ENCODE assay signal across 10 cellular contexts in the genomic region with DNA sequence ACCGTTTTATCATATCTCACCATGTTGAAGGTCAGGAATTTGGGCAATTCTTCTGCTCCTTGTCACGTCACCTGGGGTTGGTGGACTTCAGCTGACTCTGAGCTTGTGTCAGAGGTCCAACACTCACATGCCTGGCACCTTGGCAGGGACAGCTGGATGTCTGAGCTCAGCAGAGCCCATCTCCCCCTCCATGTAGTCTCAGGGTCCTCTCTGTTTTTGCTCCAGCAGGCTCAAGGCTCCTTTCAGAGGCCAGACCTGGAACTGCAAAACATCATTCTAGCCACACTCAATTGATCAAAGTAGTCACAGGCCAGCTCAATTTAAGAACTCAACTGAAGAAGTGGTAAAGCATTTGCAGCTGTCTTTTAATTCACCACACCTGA. TPM values are rescaled to one million over a fixed set of nuclear protein-coding genes. Genes with fewer than 3 reads are reported as not detected.
DNase-seq lines count a peak whose midpoint lies in the region; ATAC-seq and TF ChIP-seq lines count a peak whose summit lies in the region.
"Had no signal": no experiment of that assay in that cellular context is flagged by ENCODE, and none has a peak within 500 bp of the region (broad histone marks: within the 10 kb centered on the region; RNA-seq: fewer than 3 reads in every experiment).

No MANE protein-coding gene starts in this region.

- H3K36me3 ChIP-seq in brain microvascular endothelial cell (replicated peaks) = no peaks in the 10 kb centered on the region

- H3K9me3 Mint-ChIP-seq in endothelial cell (ENCODE audit: unreplicated experiment) = no peaks in the 10 kb centered on the region

- no peak overlapping the region for H3K27ac ChIP-seq in brain microvascular endothelial cell

- DNase-seq in brain microvascular endothelial cell (no peak), retinal pigment epithelial cell (ENCODE audit: low read depth) (no peak), endothelial cell (ENCODE audit: low spot score) (no peak)
- DNase-seq in activated CD4-positive, alpha-beta T cell treated with anti-CD3 and anti-CD28 coated beads for 48 hours = no peak
- DNase-seq: NCI-H1417 treated with DMSO at 0.1 percent for 48 hours, NCI-H526 had no signal

- H3K27me3 Mint-ChIP-seq in endothelial cell (ENCODE audit: unreplicated experiment) = no peaks in the 10 kb centered on the region

- H3K27ac Mint-ChIP-seq in endothelial cell (ENCODE audit: unreplicated experiment) = no peak overlapping the region

- TF ChIP-seq CTCF in brain microvascular endothelial cell (IDR thresholded peaks at IDR 0.05; ENCODE audit: low read depth, low read length, missing control alignments) (peak; percentile 53), retinal pigment epithelial cell (conservative IDR thresholded peaks at IDR 0.05; ENCODE audit: low read depth, low read length) (peak; percentile 20), endothelial cell (IDR thresholded peaks at IDR 0.05; ENCODE audit: unreplicated experiment) (no peak)

- in situ Hi-C loops in brain microvascular endothelial cell (cut with HindIII; ENCODE audit: low pct_ligation_motif_present, low sequenced_read_pairs) = no loop called here

- peak; percentile 69 for ATAC-seq in GM18505 (IDR thresholded peaks at IDR 0.05; ENCODE audit: unreplicated experiment)
- ATAC-seq in HG03159 (IDR thresholded peaks at IDR 0.05; ENCODE audit: unreplicated experiment) = peak; percentile 60
- ATAC-seq in GM21367 (IDR thresholded peaks at IDR 0.05; ENCODE audit: unreplicated experiment) = no peak

- no peak for TF ChIP-seq POLR2A in GM18505 (IDR thresholded peaks at IDR 0.05; ENCODE audit: borderline replicate concordance, extremely low read depth, insufficient read depth, insufficient read length)

- H3K4me1 Mint-ChIP-seq in endothelial cell (ENCODE audit: unreplicated experiment) = no peaks in the 10 kb centered on the region

- no peaks in the 10 kb centered on the region for H3K27me3 ChIP-seq in brain microvascular endothelial cell (replicated peaks)

- no peaks in the 10 kb centered on the region for H3K36me3 Mint-ChIP-seq in endothelial cell (ENCODE audit: low read depth, unreplicated experiment)

- H3K4me3 Mint-ChIP-seq in endothelial cell (ENCODE audit: unreplicated experiment) = no peak overlapping the region

- H3K4me3 ChIP-seq in brain microvascular endothelial cell (ENCODE audit: low read depth, low read length) (no peak overlapping the region), retinal pigment epithelial cell (ENCODE audit: low read length) (no peak overlapping the region)
- H3K4me3 ChIP-seq: lung had no signal

RNA-seq across cellular contexts. Expression of a gene that starts 45.4 kb away (rescaled TPM):
- 0.23 TPM for total RNA-seq in endothelial cell (ENCODE audit: unreplicated experiment)
